In the genomic region with DNA sequence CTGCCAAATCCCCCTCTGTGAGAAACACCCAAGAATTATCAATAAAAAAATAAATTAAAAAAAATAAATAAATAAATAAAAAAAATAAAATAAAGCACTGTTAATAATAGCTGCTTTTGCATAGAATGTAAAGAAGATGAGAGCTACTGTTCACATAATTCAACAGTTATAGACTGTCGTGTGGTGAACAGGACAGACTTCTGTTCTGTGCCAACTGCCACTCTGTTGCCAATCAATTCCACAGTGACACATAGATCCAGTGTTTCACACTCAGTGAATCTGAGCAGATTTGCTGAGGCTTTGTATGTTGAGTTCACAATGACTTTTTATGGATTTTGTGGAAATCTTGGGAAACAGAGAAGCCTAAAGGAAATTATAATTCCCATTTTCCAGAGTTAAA, we compare ENCODE assay signal across 1 cellular context.
TF ChIP-seq lines count a peak whose summit lies in the region.

No MANE protein-coding gene starts in this region.

TF ChIP-seq in HepG2, 621 proteins besides CTCF, POLR2A, EP300 and RAD21:
- TF ChIP-seq HMGA1 (CRISPR knock-in tag; conservative IDR thresholded peaks at IDR 0.05) (no peak), ZNF652 (CRISPR knock-in tag; IDR thresholded peaks at IDR 0.05; ENCODE audit: borderline replicate concordance, low read depth) (no peak), ZNF781 (CRISPR knock-in tag; IDR thresholded peaks at IDR 0.05; ENCODE audit: borderline replicate concordance, not compliant biosample characterization) (no peak), SALL1 (CRISPR knock-in tag; IDR thresholded peaks at IDR 0.05) (no peak), ZNF225 (CRISPR knock-in tag; IDR thresholded peaks at IDR 0.05) (no peak), PPARG (CRISPR knock-in tag; conservative IDR thresholded peaks at IDR 0.05) (no peak), KDM2A (CRISPR knock-in tag; IDR thresholded peaks at IDR 0.05; ENCODE audit: borderline replicate concordance, low read depth) (no peak), HIVEP1 (CRISPR knock-in tag; IDR thresholded peaks at IDR 0.05) (no peak), ZSCAN25 (CRISPR knock-in tag; IDR thresholded peaks at IDR 0.05) (no peak), NRL (CRISPR knock-in tag; IDR thresholded peaks at IDR 0.05; ENCODE audit: borderline replicate concordance) (no peak), MATR3 (CRISPR knock-in tag; IDR thresholded peaks at IDR 0.05) (no peak)
- TF ChIP-seq, protein P1, sequence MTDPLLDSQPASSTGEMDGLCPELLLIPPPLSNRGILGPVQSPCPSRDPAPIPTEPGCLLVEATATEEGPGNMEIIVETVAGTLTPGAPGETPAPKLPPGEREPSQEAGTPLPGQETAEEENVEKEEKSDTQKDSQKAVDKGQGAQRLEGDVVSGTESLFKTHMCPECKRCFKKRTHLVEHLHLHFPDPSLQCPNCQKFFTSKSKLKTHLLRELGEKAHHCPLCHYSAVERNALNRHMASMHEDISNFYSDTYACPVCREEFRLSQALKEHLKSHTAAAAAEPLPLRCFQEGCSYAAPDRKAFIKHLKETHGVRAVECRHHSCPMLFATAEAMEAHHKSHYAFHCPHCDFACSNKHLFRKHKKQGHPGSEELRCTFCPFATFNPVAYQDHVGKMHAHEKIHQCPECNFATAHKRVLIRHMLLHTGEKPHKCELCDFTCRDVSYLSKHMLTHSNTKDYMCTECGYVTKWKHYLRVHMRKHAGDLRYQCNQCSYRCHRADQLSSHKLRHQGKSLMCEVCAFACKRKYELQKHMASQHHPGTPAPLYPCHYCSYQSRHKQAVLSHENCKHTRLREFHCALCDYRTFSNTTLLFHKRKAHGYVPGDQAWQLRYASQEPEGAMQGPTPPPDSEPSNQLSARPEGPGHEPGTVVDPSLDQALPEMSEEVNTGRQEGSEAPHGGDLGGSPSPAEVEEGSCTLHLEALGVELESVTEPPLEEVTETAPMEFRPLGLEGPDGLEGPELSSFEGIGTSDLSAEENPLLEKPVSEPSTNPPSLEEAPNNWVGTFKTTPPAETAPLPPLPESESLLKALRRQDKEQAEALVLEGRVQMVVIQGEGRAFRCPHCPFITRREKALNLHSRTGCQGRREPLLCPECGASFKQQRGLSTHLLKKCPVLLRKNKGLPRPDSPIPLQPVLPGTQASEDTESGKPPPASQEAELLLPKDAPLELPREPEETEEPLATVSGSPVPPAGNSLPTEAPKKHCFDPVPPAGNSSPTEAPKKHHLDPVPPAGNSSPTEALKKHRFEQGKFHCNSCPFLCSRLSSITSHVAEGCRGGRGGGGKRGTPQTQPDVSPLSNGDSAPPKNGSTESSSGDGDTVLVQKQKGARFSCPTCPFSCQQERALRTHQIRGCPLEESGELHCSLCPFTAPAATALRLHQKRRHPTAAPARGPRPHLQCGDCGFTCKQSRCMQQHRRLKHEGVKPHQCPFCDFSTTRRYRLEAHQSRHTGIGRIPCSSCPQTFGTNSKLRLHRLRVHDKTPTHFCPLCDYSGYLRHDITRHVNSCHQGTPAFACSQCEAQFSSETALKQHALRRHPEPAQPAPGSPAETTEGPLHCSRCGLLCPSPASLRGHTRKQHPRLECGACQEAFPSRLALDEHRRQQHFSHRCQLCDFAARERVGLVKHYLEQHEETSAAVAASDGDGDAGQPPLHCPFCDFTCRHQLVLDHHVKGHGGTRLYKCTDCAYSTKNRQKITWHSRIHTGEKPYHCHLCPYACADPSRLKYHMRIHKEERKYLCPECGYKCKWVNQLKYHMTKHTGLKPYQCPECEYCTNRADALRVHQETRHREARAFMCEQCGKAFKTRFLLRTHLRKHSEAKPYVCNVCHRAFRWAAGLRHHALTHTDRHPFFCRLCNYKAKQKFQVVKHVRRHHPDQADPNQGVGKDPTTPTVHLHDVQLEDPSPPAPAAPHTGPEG (CRISPR knock-in tag; IDR thresholded peaks at IDR 0.05) = no peak
- TF ChIP-seq, protein P2, sequence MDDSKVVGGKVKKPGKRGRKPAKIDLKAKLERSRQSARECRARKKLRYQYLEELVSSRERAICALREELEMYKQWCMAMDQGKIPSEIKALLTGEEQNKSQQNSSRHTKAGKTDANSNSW (CRISPR knock-in tag; IDR thresholded peaks at IDR 0.05; ENCODE audit: borderline replicate concordance) = no peak
- TF ChIP-seq, protein P3, sequence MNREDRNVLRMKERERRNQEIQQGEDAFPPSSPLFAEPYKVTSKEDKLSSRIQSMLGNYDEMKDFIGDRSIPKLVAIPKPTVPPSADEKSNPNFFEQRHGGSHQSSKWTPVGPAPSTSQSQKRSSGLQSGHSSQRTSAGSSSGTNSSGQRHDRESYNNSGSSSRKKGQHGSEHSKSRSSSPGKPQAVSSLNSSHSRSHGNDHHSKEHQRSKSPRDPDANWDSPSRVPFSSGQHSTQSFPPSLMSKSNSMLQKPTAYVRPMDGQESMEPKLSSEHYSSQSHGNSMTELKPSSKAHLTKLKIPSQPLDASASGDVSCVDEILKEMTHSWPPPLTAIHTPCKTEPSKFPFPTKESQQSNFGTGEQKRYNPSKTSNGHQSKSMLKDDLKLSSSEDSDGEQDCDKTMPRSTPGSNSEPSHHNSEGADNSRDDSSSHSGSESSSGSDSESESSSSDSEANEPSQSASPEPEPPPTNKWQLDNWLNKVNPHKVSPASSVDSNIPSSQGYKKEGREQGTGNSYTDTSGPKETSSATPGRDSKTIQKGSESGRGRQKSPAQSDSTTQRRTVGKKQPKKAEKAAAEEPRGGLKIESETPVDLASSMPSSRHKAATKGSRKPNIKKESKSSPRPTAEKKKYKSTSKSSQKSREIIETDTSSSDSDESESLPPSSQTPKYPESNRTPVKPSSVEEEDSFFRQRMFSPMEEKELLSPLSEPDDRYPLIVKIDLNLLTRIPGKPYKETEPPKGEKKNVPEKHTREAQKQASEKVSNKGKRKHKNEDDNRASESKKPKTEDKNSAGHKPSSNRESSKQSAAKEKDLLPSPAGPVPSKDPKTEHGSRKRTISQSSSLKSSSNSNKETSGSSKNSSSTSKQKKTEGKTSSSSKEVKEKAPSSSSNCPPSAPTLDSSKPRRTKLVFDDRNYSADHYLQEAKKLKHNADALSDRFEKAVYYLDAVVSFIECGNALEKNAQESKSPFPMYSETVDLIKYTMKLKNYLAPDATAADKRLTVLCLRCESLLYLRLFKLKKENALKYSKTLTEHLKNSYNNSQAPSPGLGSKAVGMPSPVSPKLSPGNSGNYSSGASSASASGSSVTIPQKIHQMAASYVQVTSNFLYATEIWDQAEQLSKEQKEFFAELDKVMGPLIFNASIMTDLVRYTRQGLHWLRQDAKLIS (CRISPR knock-in tag; IDR thresholded peaks at IDR 0.05) = no peak
